17 cellular contexts compared by ENCODE assay signal in genomic region chr17:48591435-48592077, GRCh38. TPM values are rescaled to one million over a fixed set of nuclear protein-coding genes. Genes with fewer than 3 reads are reported as not detected.
DNase-seq lines count a peak whose midpoint lies in the region; ATAC-seq and TF ChIP-seq lines count a peak whose summit lies in the region.
"Had no signal": no experiment of that assay in that cellular context is flagged by ENCODE, and none has a peak within 500 bp of the region (broad histone marks: within the 10 kb centered on the region; RNA-seq: fewer than 3 reads in every experiment).

No MANE protein-coding gene starts in this region.

- intact Hi-C loops in CD8-positive, alpha-beta T cell (cut with DNase I, micrococcal nuclease), result loop anchor here in 1 of 2 experiments (2.0 kb wide), 2 partner anchors 99 to 329 kb away; no protein-coding TSS in a partner anchor
- intact Hi-C loops in CD14-positive monocyte (cut with micrococcal nuclease), result loop anchor here (5.0 kb wide), 2 partner anchors 99 to 254 kb away; no protein-coding TSS in a partner anchor

- no peak for TF ChIP-seq CTCF in CD8-positive, alpha-beta T cell (IDR thresholded peaks at IDR 0.05)
- TF ChIP-seq CTCF in kidney epithelial cell (IDR thresholded peaks at IDR 0.05; ENCODE audit: insufficient read depth, low read length, poor library complexity, severe bottlenecking) (no peak), CD14-positive monocyte (IDR thresholded peaks at IDR 0.05) (no peak)

- CTCF ChIA-PET in CD8-positive, alpha-beta T cell (lab: Charles Lee), result interaction anchor here (1.1 to 6.2 kb wide), 11 partner anchors 21 to 564 kb away, joined by 3 to 65 read pairs (median 12); no protein-coding TSS in a partner anchor

- H3K27ac ChIP-seq in CD8-positive, alpha-beta T cell (ENCODE audit: low read depth, low read length), result no peak overlapping the region
- H3K27ac ChIP-seq: BLaER1 treated with 17β-estradiol and CSF1 and Interleukin-3, amounts not matched to agents 10 nM and 100 nM; right atrium auricular region had no signal

- ATAC-seq in CD8-positive, alpha-beta T cell, result no peak
- no peak for ATAC-seq in activated T-cell treated with anti-CD3 and anti-CD28 coated beads, Interleukin-2, amount 50 U/mL, for 4 hours
- no peak for ATAC-seq in GM19351 (IDR thresholded peaks at IDR 0.05; ENCODE audit: unreplicated experiment)
- ATAC-seq: activated CD4-positive, alpha-beta T cell treated with anti-CD3 and anti-CD28 coated beads for 36 hours; HCT116; K562 had no signal

- H3K4me1 ChIP-seq in CD8-positive, alpha-beta T cell (ENCODE audit: insufficient read depth, low read length), result peaks cover 24% of the 10 kb centered on the region
- peaks cover 37% of the 10 kb centered on the region for H3K4me1 ChIP-seq in adipocyte (ENCODE audit: control insufficient read depth, insufficient read depth, low read length)

- no peak overlapping the region for H3K27ac Mint-ChIP-seq in CD8-positive, alpha-beta T cell
- no peak overlapping the region for H3K27ac Mint-ChIP-seq in CD14-positive monocyte
- H3K27ac Mint-ChIP-seq: activated CD4-positive, alpha-beta T cell treated with anti-CD3 and anti-CD28 coated beads for 36 hours had no signal

- no peaks in the 10 kb centered on the region for H3K36me3 Mint-ChIP-seq in CD8-positive, alpha-beta T cell
- H3K36me3 Mint-ChIP-seq in CD14-positive monocyte, result peaks cover 8 to 35% of the 10 kb centered on the region in 2 donors
- H3K36me3 Mint-ChIP-seq in activated T-cell treated with anti-CD3 and anti-CD28 coated beads, Interleukin-2, amount 50 U/mL, for 4 hours (ENCODE audit: insufficient read depth), result no peaks in the 10 kb centered on the region

- no peak overlapping the region for H3K4me3 ChIP-seq in CD8-positive, alpha-beta T cell (ENCODE audit: low read depth, low read length)
- H3K4me3 ChIP-seq in adipocyte (ENCODE audit: low read length) (no peak overlapping the region), kidney epithelial cell (ENCODE audit: low read depth, low read length) (peak overlapping the region; percentile 68), skeletal muscle cell (ENCODE audit: low read depth, low read length) (peak overlapping the region; percentile 44)
- H3K4me3 ChIP-seq: BLaER1 treated with 17β-estradiol and CSF1 and Interleukin-3, amounts not matched to agents 10 nM and 100 nM; K562 had no signal

- POLR2A ChIA-PET in CD8-positive, alpha-beta T cell (lab: Charles Lee), result no interaction called here

- DNase-seq in CD8-positive, alpha-beta T cell, result no peak
- DNase-seq in adipocyte (ENCODE audit: low read depth), result no peak
- DNase-seq in kidney epithelial cell (ENCODE audit: low read depth), result no peak
- DNase-seq in skeletal muscle cell (ENCODE audit: low read depth), result no peak
- DNase-seq in CD14-positive monocyte (ENCODE audit: low spot score), result no peak
- DNase-seq in activated T-cell treated with anti-CD3 and anti-CD28 coated beads, Interleukin-2, amount 50 U/mL, for 4 hours, result no peak
- DNase-seq in D341Med (ENCODE audit: low spot score), result no peak
- DNase-seq: activated CD4-positive, alpha-beta T cell treated with anti-CD3 and anti-CD28 coated beads for 36 hours; NCI-H1092 treated with DMSO at 0.1 percent for 48 hours; stimulated activated CD4-positive, alpha-beta T cell treated with anti-CD3 and anti-CD28 coated beads, Interleukin-4, amount 100 ng/mL, for 1 hour had no signal

- no peaks in the 10 kb centered on the region for H3K9me3 ChIP-seq in CD8-positive, alpha-beta T cell (ENCODE audit: low read length)
- no peaks in the 10 kb centered on the region for H3K9me3 ChIP-seq in adipocyte (ENCODE audit: control insufficient read depth, low read length)
- H3K9me3 ChIP-seq: BLaER1 treated with 17β-estradiol and CSF1 and Interleukin-3, amounts not matched to agents 10 nM and 100 nM; right atrium auricular region had no signal

- H3K4me1 Mint-ChIP-seq in CD8-positive, alpha-beta T cell (ENCODE audit: low read depth), result peaks cover 28% of the 10 kb centered on the region
- peaks cover 47% of the 10 kb centered on the region for H3K4me1 Mint-ChIP-seq in CD14-positive monocyte
- peaks cover 17% of the 10 kb centered on the region for H3K4me1 Mint-ChIP-seq in activated T-cell treated with anti-CD3 and anti-CD28 coated beads, Interleukin-2, amount 50 U/mL, for 4 hours (ENCODE audit: low read depth)

- no peaks in the 10 kb centered on the region for H3K36me3 ChIP-seq in CD8-positive, alpha-beta T cell (ENCODE audit: insufficient read depth, low read length)
- H3K36me3 ChIP-seq in adipocyte (ENCODE audit: control insufficient read depth, insufficient read depth, low read length, severe bottlenecking) (peaks cover 22% of the 10 kb centered on the region), kidney epithelial cell (ENCODE audit: control insufficient read depth, insufficient read depth, low read length) (peaks cover 6% of the 10 kb centered on the region)
- H3K36me3 ChIP-seq: BLaER1 treated with 17β-estradiol and CSF1 and Interleukin-3, amounts not matched to agents 10 nM and 100 nM; right atrium auricular region had no signal

- peaks cover 80% of the 10 kb centered on the region for H3K27me3 Mint-ChIP-seq in CD8-positive, alpha-beta T cell (ENCODE audit: low read depth)
- peaks cover 99 to 100% (median 100%) of the 10 kb centered on the region in 3 donors for H3K27me3 Mint-ChIP-seq in CD14-positive monocyte (ENCODE audit: low read depth in 3 of 3)
- H3K27me3 Mint-ChIP-seq in activated T-cell treated with anti-CD3 and anti-CD28 coated beads, Interleukin-2, amount 50 U/mL, for 4 hours (ENCODE audit: low read depth), result peaks cover 87% of the 10 kb centered on the region

- H3K4me3 Mint-ChIP-seq in CD8-positive, alpha-beta T cell, result peak overlapping the region; percentile 22
- peak overlapping the region in 1 of 2 donors; percentile 81 for H3K4me3 Mint-ChIP-seq in CD14-positive monocyte
- H3K4me3 Mint-ChIP-seq in activated T-cell treated with anti-CD3 and anti-CD28 coated beads, Interleukin-2, amount 50 U/mL, for 4 hours, result no peak overlapping the region
- H3K4me3 Mint-ChIP-seq: activated CD4-positive, alpha-beta T cell treated with anti-CD3 and anti-CD28 coated beads for 36 hours had no signal

- peaks cover 54% of the 10 kb centered on the region for H3K27me3 ChIP-seq in CD8-positive, alpha-beta T cell (ENCODE audit: insufficient read depth, low read length)
- H3K27me3 ChIP-seq in adipocyte (replicated peaks; ENCODE audit: control insufficient read depth, insufficient read depth, low read length), result no peaks in the 10 kb centered on the region
- no peaks in the 10 kb centered on the region for H3K27me3 ChIP-seq in kidney epithelial cell (ENCODE audit: control insufficient read depth, insufficient read depth, low read length)

- no peaks in the 10 kb centered on the region for H3K9me3 Mint-ChIP-seq in CD8-positive, alpha-beta T cell
- peaks cover 0 to 34% (median 13%) of the 10 kb centered on the region in 7 donors for H3K9me3 Mint-ChIP-seq in CD14-positive monocyte
- no peaks in the 10 kb centered on the region for H3K9me3 Mint-ChIP-seq in activated T-cell treated with anti-CD3 and anti-CD28 coated beads, Interleukin-2, amount 50 U/mL, for 4 hours

- peak overlapping the region; percentile 86 for H3K9ac ChIP-seq in adipocyte (ENCODE audit: low read length)
- H3K9ac ChIP-seq: BLaER1 treated with 17β-estradiol and CSF1 and Interleukin-3, amounts not matched to agents 10 nM and 100 nM had no signal

RNA-seq across cellular contexts. Expression of gene HOXB3, which starts 1.5 kb away (rescaled TPM):
- total RNA-seq in CD8-positive, alpha-beta T cell, result 1 to 10 TPM; 2.3 to 3.2 TPM
- 24.0 and 31.1 TPM in 2 replicates for total RNA-seq in kidney epithelial cell
- not detected for polyA plus RNA-seq in CD14-positive monocyte
- 1 to 10 TPM in 1 of 3 donors, under 1 TPM in 2; 0.50 to 1.0 (median 0.81) TPM for total RNA-seq in activated T-cell treated with anti-CD3 and anti-CD28 coated beads, Interleukin-2, amount 50 U/mL, for 4 hours
- polyA plus RNA-seq: neural cell had no signal

RNA-seq across cellular contexts. Expression of gene HOXB5, which starts 2.0 kb away (rescaled TPM):
- not detected for total RNA-seq in CD8-positive, alpha-beta T cell
- 3.6 and 3.8 TPM in 2 replicates for total RNA-seq in kidney epithelial cell
- not detected for polyA plus RNA-seq in CD14-positive monocyte
- under 1 TPM in 1 of 3 donors, not detected in 2; 0.08 TPM for total RNA-seq in activated T-cell treated with anti-CD3 and anti-CD28 coated beads, Interleukin-2, amount 50 U/mL, for 4 hours
- total RNA-seq: activated CD4-positive, alpha-beta T cell treated with anti-CD3 and anti-CD28 coated beads for 36 hours; right atrium auricular region had no signal
- polyA plus RNA-seq: neural cell had no signal

RNA-seq across cellular contexts. Expression of gene HOXB6, which starts 13.2 kb away (rescaled TPM):
- under 1 TPM in 1 of 2 experiments, not detected in 1; 0.19 TPM for total RNA-seq in CD8-positive, alpha-beta T cell
- 29.8 and 30.7 TPM in 2 replicates for total RNA-seq in kidney epithelial cell
- polyA plus RNA-seq in CD14-positive monocyte, result not detected
- under 1 TPM in 2 of 3 donors, not detected in 1; 0.24 to 0.27 TPM for total RNA-seq in activated T-cell treated with anti-CD3 and anti-CD28 coated beads, Interleukin-2, amount 50 U/mL, for 4 hours
- total RNA-seq: activated CD4-positive, alpha-beta T cell treated with anti-CD3 and anti-CD28 coated beads for 36 hours; T-helper 2 cell treated with Interferon-gamma antibody and Interleukin-4, amounts not matched to agents 100 ng/mL and 5 ng/mL, for 36 hours had no signal
- polyA plus RNA-seq: neural cell had no signal

RNA-seq across cellular contexts. Expression of gene HOXB4, which starts 13.4 kb away (rescaled TPM):
- total RNA-seq in CD8-positive, alpha-beta T cell, result under 1 TPM; 0.57 to 0.64 TPM
- 3.6 and 4.4 TPM in 2 replicates for total RNA-seq in kidney epithelial cell
- polyA plus RNA-seq in CD14-positive monocyte, result not detected
- 1 to 10 TPM in 2 of 3 donors, under 1 TPM in 1; 0.94 to 1.6 (median 1.4) TPM for total RNA-seq in activated T-cell treated with anti-CD3 and anti-CD28 coated beads, Interleukin-2, amount 50 U/mL, for 4 hours
- polyA plus RNA-seq: neural cell had no signal

RNA-seq across cellular contexts. Expression of gene HOXB7, which starts 19.3 kb away (rescaled TPM):
- total RNA-seq in CD8-positive, alpha-beta T cell, result under 1 TPM in 1 of 2 experiments, not detected in 1; 0.22 TPM
- total RNA-seq in kidney epithelial cell, result 26.3 and 27.2 TPM in 2 replicates
- polyA plus RNA-seq in CD14-positive monocyte, result not detected
- under 1 TPM; 0.18 to 0.43 (median 0.38) TPM for total RNA-seq in activated T-cell treated with anti-CD3 and anti-CD28 coated beads, Interleukin-2, amount 50 U/mL, for 4 hours
- polyA plus RNA-seq: neural cell had no signal

Comparison
In these comparisons a context has a peak if more than half of its experiments do, and no peak if none do; other contexts are left out.
1. H3K4me3 ChIP-seq: peak in kidney epithelial cell (single experiment) and skeletal muscle cell (single experiment); none in CD8-positive, alpha-beta T cell (single experiment) and adipocyte (single experiment).
2. RNA of gene HOXB6, which starts 13.2 kb away (total RNA-seq): 29.8 to 30.7 TPM in kidney epithelial cell; 0.24 to 0.27 TPM in activated T-cell treated with anti-CD3 and anti-CD28 coated beads, Interleukin-2, amount 50 U/mL, for 4 hours and 0.19 TPM in CD8-positive, alpha-beta T cell; every median in the first group is over 10 times any median in the second.